In the genomic region with DNA sequence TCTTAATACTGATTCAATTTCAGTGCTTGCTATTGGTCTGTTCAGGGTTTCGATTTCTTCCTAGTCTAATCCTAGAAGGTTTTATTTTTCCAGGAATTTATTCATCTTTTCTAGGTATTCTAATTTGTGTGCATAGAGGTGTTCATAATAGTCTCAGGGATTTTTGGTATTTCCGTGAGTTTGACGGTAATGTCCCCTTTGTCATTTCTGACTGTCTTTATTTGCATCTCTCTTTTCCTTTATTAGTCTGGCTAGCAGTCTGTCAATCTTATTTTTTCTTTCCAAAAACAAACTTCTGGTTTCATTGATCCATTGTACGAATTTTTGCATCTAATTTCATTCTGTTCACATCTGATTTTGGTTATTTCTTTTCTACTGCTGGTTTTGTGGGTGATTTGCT, we compare ENCODE assay signal across 21 cellular contexts. TPM values are rescaled to one million over a fixed set of nuclear protein-coding genes. Genes with fewer than 3 reads are reported as not detected.
DNase-seq lines count a peak whose midpoint lies in the region; ATAC-seq and TF ChIP-seq lines count a peak whose summit lies in the region.
"Had no signal": no experiment of that assay in that cellular context is flagged by ENCODE, and none has a peak within 500 bp of the region (broad histone marks: within the 10 kb centered on the region; RNA-seq: fewer than 3 reads in every experiment).

No MANE protein-coding gene starts in this region.

- no peaks in the 10 kb centered on the region for H3K27me3 ChIP-seq in GM23338 (ENCODE audit: insufficient read depth)
- H3K27me3 ChIP-seq in PC-9 (ENCODE audit: insufficient read depth, low read depth): no peaks in the 10 kb centered on the region
- H3K27me3 ChIP-seq: BE2C had no signal

- no peak overlapping the region for H3K27ac Mint-ChIP-seq in GM23338
- peak overlapping the region; percentile 6 for H3K27ac Mint-ChIP-seq in stimulated activated memory B cell treated with anti-CD40 and anti-IgM and Interleukin-4, amounts not matched to agents 10 μg/mL and 1 μg/mL and 100 μg/mL, for 72 hours
- H3K27ac Mint-ChIP-seq: CD8-positive, alpha-beta memory T cell; H9 had no signal

- H3K9me3 ChIP-seq in PC-9 (ENCODE audit: insufficient read depth, low read depth): peaks cover 4% of the 10 kb centered on the region; the same call in 1 of the 2 replicates
- H3K9me3 ChIP-seq: BE2C had no signal

- ATAC-seq in GM18873 (IDR thresholded peaks at IDR 0.05; ENCODE audit: low FRiP score, unreplicated experiment): peak; percentile 61
- no peak for ATAC-seq in GM23338
- no peak for ATAC-seq in stimulated activated memory B cell treated with anti-CD40 and anti-IgM and Interleukin-4, amounts not matched to agents 10 μg/mL and 1 μg/mL and 100 μg/mL, for 72 hours
- ATAC-seq in HG02798 (IDR thresholded peaks at IDR 0.05; ENCODE audit: poor library complexity, unreplicated experiment): no peak
- ATAC-seq: K562 had no signal

- TF ChIP-seq CTCF in GM23338 (conservative IDR thresholded peaks at IDR 0.05; ENCODE audit: low read depth in 2 of 2) (no peak), PC-9 (conservative IDR thresholded peaks at IDR 0.05) (no peak), GM20000 (IDR thresholded peaks at IDR 0.05; ENCODE audit: extremely low read depth, missing control alignments) (no peak), lower leg skin (IDR thresholded peaks at IDR 0.05) (no peak)

- H4K20me1 ChIP-seq in GM23338 (replicated peaks; ENCODE audit: insufficient read depth): no peaks in the 10 kb centered on the region
- no peaks in the 10 kb centered on the region for H4K20me1 ChIP-seq in PC-9 (ENCODE audit: insufficient read depth)

- CTCF ChIA-PET in PC-9 (lab: Charles Lee): no interaction called here

- H3K36me3 Mint-ChIP-seq in GM23338 (ENCODE audit: low read depth): peaks cover 3% of the 10 kb centered on the region; the same call in 2 of the 3 replicates
- H3K36me3 Mint-ChIP-seq in stimulated activated memory B cell treated with anti-CD40 and anti-IgM and Interleukin-4, amounts not matched to agents 10 μg/mL and 1 μg/mL and 100 μg/mL, for 72 hours: peaks cover 6% of the 10 kb centered on the region
- H3K36me3 Mint-ChIP-seq: CD4-positive, CD25-positive, alpha-beta regulatory T cell had no signal

- WGBS in lower leg skin, 2 donors: 78 to 85% methylated on average over 4 of the region's 4 CpGs

- H3K4me3 ChIP-seq in GM23338: no peak overlapping the region
- H3K4me3 ChIP-seq in PC-9: no peak overlapping the region
- no peak overlapping the region for H3K4me3 ChIP-seq in lower leg skin (ENCODE audit: low read depth, poor library complexity, severe bottlenecking)
- H3K4me3 ChIP-seq: K562 had no signal

- H3K4me1 ChIP-seq in GM23338 (ENCODE audit: insufficient read depth) (peaks cover 8% of the 10 kb centered on the region; the same call in 1 of the 2 replicates), PC-9 (replicated peaks; ENCODE audit: insufficient read depth) (no peaks in the 10 kb centered on the region)
- H3K4me1 ChIP-seq: BE2C had no signal

- H3K4me3 Mint-ChIP-seq in GM23338: no peak overlapping the region
- peak overlapping the region; percentile 44 for H3K4me3 Mint-ChIP-seq in stimulated activated memory B cell treated with anti-CD40 and anti-IgM and Interleukin-4, amounts not matched to agents 10 μg/mL and 1 μg/mL and 100 μg/mL, for 72 hours
- H3K4me3 Mint-ChIP-seq: CD4-positive, CD25-positive, alpha-beta regulatory T cell; CD8-positive, alpha-beta memory T cell; H9 had no signal

- POLR2A ChIA-PET in PC-9 (lab: Charles Lee; ENCODE audit: unreplicated experiment): no interaction called here

- H3K36me3 ChIP-seq in GM23338 (ENCODE audit: insufficient read depth) (no peaks in the 10 kb centered on the region), PC-9 (ENCODE audit: low read depth) (no peaks in the 10 kb centered on the region)
- H3K36me3 ChIP-seq: BE2C had no signal

- intact Hi-C loops in PC-9 (cut with micrococcal nuclease; ENCODE audit: unreplicated experiment): no loop called here
- intact Hi-C loops in lower leg skin (cut with DNase I; ENCODE audit: low total_unique reads): no loop called here

- TF ChIP-seq POLR2A in lower leg skin (IDR thresholded peaks at IDR 0.05): no peak

- H3K27me3 Mint-ChIP-seq in GM23338 (ENCODE audit: insufficient read depth, low read depth, poor library complexity): no peaks in the 10 kb centered on the region
- H3K27me3 Mint-ChIP-seq in stimulated activated memory B cell treated with anti-CD40 and anti-IgM and Interleukin-4, amounts not matched to agents 10 μg/mL and 1 μg/mL and 100 μg/mL, for 72 hours: no peaks in the 10 kb centered on the region

- no peak overlapping the region for H3K4me2 ChIP-seq in GM23338
- H3K4me2 ChIP-seq in PC-9: no peak overlapping the region

- H3K4me1 Mint-ChIP-seq in GM23338: no peaks in the 10 kb centered on the region; the same call in 2 of the 3 replicates
- H3K4me1 Mint-ChIP-seq in stimulated activated memory B cell treated with anti-CD40 and anti-IgM and Interleukin-4, amounts not matched to agents 10 μg/mL and 1 μg/mL and 100 μg/mL, for 72 hours: peaks cover 32% of the 10 kb centered on the region
- H3K4me1 Mint-ChIP-seq: CD4-positive, CD25-positive, alpha-beta regulatory T cell; CD8-positive, alpha-beta memory T cell had no signal

- BruUV-seq in PC-9 (replicated peaks; lab: Mats Ljungman, UMichigan): no TSS peak

- H2AFZ ChIP-seq in GM23338: peak overlapping the region; percentile 70; the same call in 1 of the 2 replicates
- H2AFZ ChIP-seq in PC-9: 0 out of 2 replicates have a peak overlapping the region, but pooled peaks have one; percentile 21

- no peaks in the 10 kb centered on the region for H3K79me2 ChIP-seq in GM23338 (replicated peaks; ENCODE audit: insufficient read depth)
- H3K79me2 ChIP-seq in PC-9 (ENCODE audit: low read depth): no peaks in the 10 kb centered on the region

- H3F3A ChIP-seq in GM23338 (replicated peaks; ENCODE audit: low read depth): no peaks in the 10 kb centered on the region
- no peaks in the 10 kb centered on the region for H3F3A ChIP-seq in PC-9 (ENCODE audit: insufficient read depth, low read depth)

- H3K27ac ChIP-seq in GM23338 (ENCODE audit: low read depth) (no peak overlapping the region), PC-9 (no peak overlapping the region)
- H3K27ac ChIP-seq: HL-60 had no signal

- H3K9me3 Mint-ChIP-seq in GM23338: no peaks in the 10 kb centered on the region; the same call in 2 of the 3 replicates
- peaks cover 6% of the 10 kb centered on the region for H3K9me3 Mint-ChIP-seq in stimulated activated memory B cell treated with anti-CD40 and anti-IgM and Interleukin-4, amounts not matched to agents 10 μg/mL and 1 μg/mL and 100 μg/mL, for 72 hours
- H3K9me3 Mint-ChIP-seq: CD8-positive, alpha-beta memory T cell had no signal

- peaks cover 4% of the 10 kb centered on the region; the same call in 1 of the 2 replicates for H3K9me2 ChIP-seq in GM23338 (ENCODE audit: insufficient read depth)
- H3K9me2 ChIP-seq in PC-9 (ENCODE audit: insufficient read depth): no peaks in the 10 kb centered on the region; the same call in 1 of the 2 replicates

- DNase-seq in GM23338 (ENCODE audit: low spot score) (no peak), PC-9 (no peak), GM20000 (ENCODE audit: low spot score) (no peak), lower leg skin (ENCODE audit: low spot score in 2 of 2) (no peak)
- DNase-seq: BE2C; C1 segment of cervical spinal cord; CD4-positive, CD25-positive, alpha-beta regulatory T cell; CD8-positive, alpha-beta memory T cell; COR-L47; DMS153; DMS79 treated with DMSO at 0.1 percent for 48 hours; GF-D8; H9 had no signal

TF ChIP-seq in GM23338, 12 proteins besides CTCF, POLR2A, EP300 and RAD21 (continues in another document):
- TF ChIP-seq EZH2phosphoT487 (IDR thresholded peaks at IDR 0.05; ENCODE audit: unreplicated experiment) (no peak), ZNF114 (CRISPR knock-in tag; IDR thresholded peaks at IDR 0.05) (no peak), EZH2 (IDR thresholded peaks at IDR 0.05; ENCODE audit: low read depth, unreplicated experiment) (no peak), CREB1 (CRISPR knock-in tag; IDR thresholded peaks at IDR 0.05; ENCODE audit: low read depth) (no peak), ZNF331 (CRISPR knock-in tag; IDR thresholded peaks at IDR 0.05; ENCODE audit: low read depth) (no peak), ETS1 (IDR thresholded peaks at IDR 0.05) (no peak), REST (IDR thresholded peaks at IDR 0.05; ENCODE audit: unreplicated experiment) (no peak)

RNA-seq across cellular contexts. Expression of gene CD200R1L, which starts 35.2 kb away (rescaled TPM):
- total RNA-seq in GM23338 (2014; rRNA removed; shearing (Covaris generic)): not detected in 2 replicates
- not detected in 2 replicates for polyA plus RNA-seq in GM23338 (2016; fragmentation: Nextera tagmentation; extraction: Ambion mirVana)
- total RNA-seq in PC-9 (2021) (0.37 TPM in 1 of 2 replicates, not detected in the other), lower leg skin (not detected)
- total RNA-seq: A172; CD4-positive, CD25-positive, alpha-beta regulatory T cell; CD8-positive, alpha-beta memory T cell; H1; H9; HT1080; K562 had no signal
- polyA plus RNA-seq: CD4-positive, CD25-positive, alpha-beta regulatory T cell; CD8-positive, alpha-beta memory T cell; H1; K562 had no signal
